Comparison of ENCODE assay signal across 9 cellular contexts in genomic region chr1:24298606-24299005, GRCh38. TPM values are rescaled to one million over a fixed set of nuclear protein-coding genes. Genes with fewer than 3 reads are reported as not detected.
"Had no signal": no experiment of that assay in that cellular context is flagged by ENCODE, and none has a peak within 500 bp of the region (broad histone marks: within the 10 kb centered on the region; RNA-seq: fewer than 3 reads in every experiment).

No MANE protein-coding gene starts in this region.

- ATAC-seq: HCT116 had no signal

- DNase-seq: GM23248, GOT3, H7, IMR-90, KBM-7 had no signal

- H3K4me3 ChIP-seq: GM23248, HAP-1 had no signal

- H3K36me3 ChIP-seq: HAP-1 had no signal

- H3K9me3 ChIP-seq: HAP-1 had no signal

- H3K27ac ChIP-seq: GM23248, KMS-11 had no signal

RNA-seq across cellular contexts. Expression of gene GRHL3, which starts 20.6 kb away (rescaled TPM):
- total RNA-seq: GM23248, H4, IMR-90 had no signal
- polyA plus RNA-seq: GM23248, IMR-90 had no signal
